Comparison of ENCODE assay signal across 1 cellular context in genomic region chr7:66844552-66845381, GRCh38.
TF ChIP-seq lines count a peak whose summit lies in the region.

No MANE protein-coding gene starts in this region.

TF ChIP-seq in K562, 482 proteins besides CTCF, POLR2A, EP300 and RAD21 (continued from another document and continues in another):
- TF ChIP-seq E2F1 (CRISPR knock-in tag; IDR thresholded peaks at IDR 0.05), result peak; percentile 91
- TF ChIP-seq ZKSCAN8 (CRISPR knock-in tag; IDR thresholded peaks at IDR 0.05), result no peak
- TF ChIP-seq RBFOX2 (IDR thresholded peaks at IDR 0.05; ENCODE audit: low read depth, low read length), result peak; percentile 93
- peak; percentile 98; the same call in 1 of the 2 replicates for TF ChIP-seq TARDBP (IDR thresholded peaks at IDR 0.05)
- no peak for TF ChIP-seq KLF16 (IDR thresholded peaks at IDR 0.05)
- TF ChIP-seq SREBF1 (IDR thresholded peaks at IDR 0.05; ENCODE audit: borderline replicate concordance, low read depth, low read length), result no peak
- no peak for TF ChIP-seq BRF1 (IDR thresholded peaks at IDR 0.05; ENCODE audit: borderline replicate concordance, extremely low read depth, insufficient read length)
- TF ChIP-seq MAFK (IDR thresholded peaks at IDR 0.05; ENCODE audit: low read length), result peak; percentile 13; the same call in 1 of the 2 replicates
- TF ChIP-seq C11orf30 (IDR thresholded peaks at IDR 0.05; ENCODE audit: low read depth), result peak; percentile 98
- TF ChIP-seq CCNT2 (IDR thresholded peaks at IDR 0.05; ENCODE audit: borderline replicate concordance, extremely low read depth, insufficient read length, low read depth, low read length), result peak; percentile 67
- no peak for TF ChIP-seq HES1 (IDR thresholded peaks at IDR 0.05; ENCODE audit: low read depth)
- no peak for TF ChIP-seq ZNF253 (CRISPR knock-in tag; conservative IDR thresholded peaks at IDR 0.05)
- no peak for TF ChIP-seq THRA (IDR thresholded peaks at IDR 0.05)
- peak; percentile 4; the same call in 1 of the 2 replicates for TF ChIP-seq CBFA2T3 (IDR thresholded peaks at IDR 0.05)
- TF ChIP-seq ATF4 (CRISPR knock-in tag; IDR thresholded peaks at IDR 0.05), result peak; percentile 72; the same call in 1 of the 2 replicates
- peak; percentile 96 for TF ChIP-seq ELF1 (tag; IDR thresholded peaks at IDR 0.05)
- no peak for TF ChIP-seq SRSF3 (IDR thresholded peaks at IDR 0.05; ENCODE audit: insufficient read depth, low read length)
- TF ChIP-seq HDAC6 (IDR thresholded peaks at IDR 0.05; ENCODE audit: low read depth, low read length), result no peak
- peak in 1 of 2 experiments; percentile 59; a peak in 2 of 4 replicates for TF ChIP-seq RCOR1 (IDR thresholded peaks at IDR 0.05; ENCODE audit: borderline replicate concordance in 1 of 2, low read depth in 2 of 2, low read length in 2 of 2)
- peak in 1 of 2 experiments; percentile 98; a peak in 2 of 4 replicates for TF ChIP-seq CSDE1 (IDR thresholded peaks at IDR 0.05)
- no peak for TF ChIP-seq ZNF785 (CRISPR knock-in tag; IDR thresholded peaks at IDR 0.05)
- peak; percentile 62 to 75; a peak in 2 of 4 replicates for TF ChIP-seq SIN3A (IDR thresholded peaks at IDR 0.05; ENCODE audit: borderline replicate concordance in 2 of 2, control insufficient read depth in 1 of 2, low read depth in 2 of 2, low read length in 2 of 2)
- TF ChIP-seq GATA2 (CRISPR knock-in tag; IDR thresholded peaks at IDR 0.05), result no peak
- TF ChIP-seq EP400 (IDR thresholded peaks at IDR 0.05), result peak; percentile 98
- peak; percentile 42; the same call in 1 of the 2 replicates for TF ChIP-seq ELF4 (CRISPR knock-in tag; IDR thresholded peaks at IDR 0.05)
- TF ChIP-seq RB1 (IDR thresholded peaks at IDR 0.05; ENCODE audit: low read depth), result peak; percentile 91
- TF ChIP-seq JUND (IDR thresholded peaks at IDR 0.05; ENCODE audit: borderline replicate concordance, low read depth, low read length), result peak; percentile 89
- TF ChIP-seq JUND (tag; IDR thresholded peaks at IDR 0.05; ENCODE audit: borderline replicate concordance, low read depth, low read length), result peak; percentile 63; the same call in 1 of the 3 replicates
- TF ChIP-seq RBBP5 (IDR thresholded peaks at IDR 0.05; ENCODE audit: borderline replicate concordance, insufficient read depth, low read length, poor library complexity, severe bottlenecking), result peak; percentile 68
- peak; percentile 70; the same call in 1 of the 2 replicates for TF ChIP-seq ZNF431 (CRISPR knock-in tag; IDR thresholded peaks at IDR 0.05)
- no peak for TF ChIP-seq ZBTB49 (CRISPR knock-in tag; IDR thresholded peaks at IDR 0.05; ENCODE audit: borderline replicate concordance)
- no peak for TF ChIP-seq SETDB1 (IDR thresholded peaks at IDR 0.05; ENCODE audit: low read length)
- TF ChIP-seq ZBTB1 (CRISPR knock-in tag; IDR thresholded peaks at IDR 0.05; ENCODE audit: borderline replicate concordance, low read depth), result no peak
- TF ChIP-seq CHD4 (IDR thresholded peaks at IDR 0.05; ENCODE audit: insufficient read depth, insufficient replicate concordance, low read depth, low read length, poor library complexity, severe bottlenecking), result no peak
- TF ChIP-seq L3MBTL2 (IDR thresholded peaks at IDR 0.05), result peak; percentile 49
- no peak for TF ChIP-seq ZNF407 (IDR thresholded peaks at IDR 0.05; ENCODE audit: low read depth)
- peak; percentile 38; the same call in 1 of the 2 replicates for TF ChIP-seq CHD2 (IDR thresholded peaks at IDR 0.05; ENCODE audit: low read depth, low read length)
- no peak for TF ChIP-seq FOXM1 (IDR thresholded peaks at IDR 0.05; ENCODE audit: low read depth)
- TF ChIP-seq FOXM1 (CRISPR knock-in tag; IDR thresholded peaks at IDR 0.05; ENCODE audit: low read depth), result peak; percentile 82; the same call in 1 of the 2 replicates
- TF ChIP-seq HNRNPLL (IDR thresholded peaks at IDR 0.05; ENCODE audit: low read depth, low read length, poor library complexity, severe bottlenecking), result peak; percentile 87
- TF ChIP-seq GABPA (tag; conservative IDR thresholded peaks at IDR 0.05; ENCODE audit: low read depth), result peak; percentile 69
- no peak for TF ChIP-seq BRD9 (IDR thresholded peaks at IDR 0.05; ENCODE audit: low read depth, partially characterized antibody)
- peak; percentile 94 for TF ChIP-seq ZHX1 (conservative IDR thresholded peaks at IDR 0.05; ENCODE audit: low read length)
- 0 out of 2 replicates have a peak, but pooled peaks have one; percentile 35 for TF ChIP-seq FOSL1 (tag; conservative IDR thresholded peaks at IDR 0.05)
- peak; percentile 50 for TF ChIP-seq RBM25 (IDR thresholded peaks at IDR 0.05; ENCODE audit: low read depth, low read length, severe bottlenecking)
